In genomic region chr1:38028105-38028591, GRCh38 we compare ENCODE assay signal across 8 cellular contexts. TPM values are rescaled to one million over a fixed set of nuclear protein-coding genes. Genes with fewer than 3 reads are reported as not detected.
DNase-seq lines count a peak whose midpoint lies in the region; ATAC-seq and TF ChIP-seq lines count a peak whose summit lies in the region.

No MANE protein-coding gene starts in this region.

- H3K36me3 ChIP-seq in breast epithelium = peaks cover 11% of the 10 kb centered on the region
- H3K36me3 ChIP-seq in naive thymus-derived CD4-positive, alpha-beta T cell (ENCODE audit: control insufficient read depth in 2 of 3, insufficient read depth in 3 of 3, low read length in 3 of 3) = peaks cover 3 to 28% (median 10%) of the 10 kb centered on the region in 3 experiments

- H3K9me3 Mint-ChIP-seq in MCF 10A (ENCODE audit: unreplicated experiment) (no peaks in the 10 kb centered on the region), activated B cell treated with CpG ODN at 0.5 μM for 24 hours (no peaks in the 10 kb centered on the region), Calu3 (ENCODE audit: low read depth, unreplicated experiment) (no peaks in the 10 kb centered on the region)
- H3K9me3 Mint-ChIP-seq in naive thymus-derived CD4-positive, alpha-beta T cell = no peaks in the 10 kb centered on the region

- no peak overlapping the region for H3K4me3 ChIP-seq in breast epithelium
- no peak overlapping the region for H3K4me3 ChIP-seq in naive thymus-derived CD4-positive, alpha-beta T cell (ENCODE audit: low read length)

- H3K27ac Mint-ChIP-seq in MCF 10A (ENCODE audit: low read depth, unreplicated experiment) (peak overlapping the region; percentile 85), activated B cell treated with CpG ODN at 0.5 μM for 24 hours (peak overlapping the region; percentile 65), Calu3 (ENCODE audit: unreplicated experiment) (no peak overlapping the region)
- H3K27ac Mint-ChIP-seq in naive thymus-derived CD4-positive, alpha-beta T cell = peak overlapping the region in 2 of 9 donors; percentile 66 to 80

- ATAC-seq in HG02943 (IDR thresholded peaks at IDR 0.05; ENCODE audit: low read depth, unreplicated experiment) (peak; percentile 69), activated B cell treated with CpG ODN at 0.5 μM for 24 hours (ENCODE audit: low read depth) (peak; percentile 81)
- peak; percentile 45 for ATAC-seq in naive thymus-derived CD4-positive, alpha-beta T cell

- DNase-seq in MCF 10A (ENCODE audit: unreplicated experiment) (peak; percentile 66), breast epithelium (ENCODE audit: low spot score in 2 of 2) (no peak), activated B cell treated with CpG ODN at 0.5 μM for 24 hours (no peak), NCI-H1436 treated with DMSO at 0.1 percent for 48 hours (lab: John Stamatoyannopoulos, UW) (no peak), Calu3 (no peak), mucosa of gallbladder (ENCODE audit: low spot score) (no peak)
- DNase-seq in naive thymus-derived CD4-positive, alpha-beta T cell = peak in 1 of 9 donors; percentile 74

- TF ChIP-seq CTCF in MCF 10A (IDR thresholded peaks at IDR 0.05; ENCODE audit: unreplicated experiment) = no peak
- no peak for TF ChIP-seq CTCF in breast epithelium (IDR thresholded peaks at IDR 0.05)
- TF ChIP-seq CTCF in activated B cell treated with CpG ODN at 0.5 μM for 24 hours (IDR thresholded peaks at IDR 0.05) = no peak
- TF ChIP-seq CTCF in Calu3 (IDR thresholded peaks at IDR 0.05; ENCODE audit: unreplicated experiment) = no peak

- CTCF ChIA-PET in MCF 10A (lab: Yijun Ruan, JAX) (interaction anchor here (0.6 to 5.3 kb wide), 19 partner anchors 9 to 811 kb away, joined by 3 to 58 read pairs (median 6); partner anchors contain the start of gene UTP11), activated B cell treated with CpG ODN at 0.5 μM for 24 hours (lab: Charles Lee) (interaction anchor here (0.7 to 5.4 kb wide), 6 partner anchors 9 to 807 kb away, joined by 3 to 43 read pairs (median 4); no protein-coding TSS in a partner anchor), Calu3 (lab: Charles Lee) (no interaction called here)
- CTCF ChIA-PET in naive thymus-derived CD4-positive, alpha-beta T cell (lab: Charles Lee) = interaction anchor here (1.2 to 1.3 kb wide), 2 partner anchors 10 to 810 kb away, joined by 3 read pairs; no protein-coding TSS in a partner anchor

- intact Hi-C loops in MCF 10A (cut with micrococcal nuclease) = loop anchor here (5.0 kb wide), 1 partner anchor 34 kb away; no protein-coding TSS in a partner anchor
- intact Hi-C loops in breast epithelium (cut with DNase I; ENCODE audit: low total_unique reads) = no loop called here
- intact Hi-C loops in activated B cell treated with CpG ODN at 0.5 μM for 24 hours (cut with micrococcal nuclease) = loop anchor here (1.0 to 5.0 kb wide), 2 partner anchors 124 to 788 kb away; no protein-coding TSS in a partner anchor
- intact Hi-C loops in naive thymus-derived CD4-positive, alpha-beta T cell (cut with micrococcal nuclease) = loop anchor here (5.0 to 10.0 kb wide), 3 partner anchors 557 to 789 kb away; no protein-coding TSS in a partner anchor
- intact Hi-C loops in Calu3 (cut with micrococcal nuclease; ENCODE audit: unreplicated experiment) = no loop called here

- H3K9me3 ChIP-seq in breast epithelium = no peaks in the 10 kb centered on the region
- H3K9me3 ChIP-seq in naive thymus-derived CD4-positive, alpha-beta T cell (ENCODE audit: control insufficient read depth in 2 of 3, low read length in 3 of 3) = no peaks in the 10 kb centered on the region

- H3K27ac ChIP-seq in breast epithelium = peak overlapping the region in 1 of 2 donors; percentile 5
- H3K27ac ChIP-seq in naive thymus-derived CD4-positive, alpha-beta T cell (ENCODE audit: low read depth, low read length) = no peak overlapping the region

- no peaks in the 10 kb centered on the region for H3K27me3 Mint-ChIP-seq in MCF 10A (ENCODE audit: insufficient read depth, unreplicated experiment)
- no peaks in the 10 kb centered on the region for H3K27me3 Mint-ChIP-seq in activated B cell treated with CpG ODN at 0.5 μM for 24 hours
- H3K27me3 Mint-ChIP-seq in naive thymus-derived CD4-positive, alpha-beta T cell = no peaks in the 10 kb centered on the region
- H3K27me3 Mint-ChIP-seq in Calu3 (ENCODE audit: unreplicated experiment) = no peaks in the 10 kb centered on the region

- POLR2A ChIA-PET in MCF 10A (lab: Yijun Ruan, JAX) (interaction anchor here (0.6 to 6.1 kb wide), 12 partner anchors 9 to 832 kb away, joined by 3 to 42 read pairs (median 4); partner anchors contain the start of genes POU3F1, RRAGC and UTP11), activated B cell treated with CpG ODN at 0.5 μM for 24 hours (lab: Charles Lee) (interaction anchor here (0.7 to 1.6 kb wide), 4 partner anchors 9 to 145 kb away, joined by 3 to 5 read pairs (median 4); no protein-coding TSS in a partner anchor)
- POLR2A ChIA-PET in naive thymus-derived CD4-positive, alpha-beta T cell (lab: Charles Lee) = interaction anchor here (0.6 to 1.0 kb wide), 2 partner anchors 11 to 1918 kb away, joined by 3 to 4 read pairs; no protein-coding TSS in a partner anchor

- BruUV-seq in MCF 10A (replicated peaks; lab: Mats Ljungman, UMichigan) (no TSS peak), Calu3 (replicated peaks; lab: Mats Ljungman, UMichigan) (no TSS peak)

- no peaks in the 10 kb centered on the region for H3K27me3 ChIP-seq in breast epithelium
- no peaks in the 10 kb centered on the region for H3K27me3 ChIP-seq in naive thymus-derived CD4-positive, alpha-beta T cell (ENCODE audit: control insufficient read depth in 2 of 2, insufficient read depth in 2 of 2, low read length in 2 of 2)

- H3K4me3 Mint-ChIP-seq in MCF 10A (ENCODE audit: unreplicated experiment) (no peak overlapping the region), activated B cell treated with CpG ODN at 0.5 μM for 24 hours (peak overlapping the region; percentile 11), Calu3 (ENCODE audit: low read depth, unreplicated experiment) (no peak overlapping the region)
- no peak overlapping the region for H3K4me3 Mint-ChIP-seq in naive thymus-derived CD4-positive, alpha-beta T cell

- peaks cover 37% of the 10 kb centered on the region for H3K36me3 Mint-ChIP-seq in MCF 10A (ENCODE audit: insufficient read depth, unreplicated experiment)
- peaks cover 23% of the 10 kb centered on the region for H3K36me3 Mint-ChIP-seq in activated B cell treated with CpG ODN at 0.5 μM for 24 hours (ENCODE audit: low read depth)
- H3K36me3 Mint-ChIP-seq in naive thymus-derived CD4-positive, alpha-beta T cell = peaks cover 0 to 16% (median 6%) of the 10 kb centered on the region in 5 donors
- H3K36me3 Mint-ChIP-seq in Calu3 (ENCODE audit: insufficient read depth, unreplicated experiment) = peaks cover 18% of the 10 kb centered on the region

- H3K4me1 Mint-ChIP-seq in MCF 10A (ENCODE audit: insufficient read depth, unreplicated experiment) = peaks cover 41% of the 10 kb centered on the region
- peaks cover 39% of the 10 kb centered on the region for H3K4me1 Mint-ChIP-seq in activated B cell treated with CpG ODN at 0.5 μM for 24 hours
- H3K4me1 Mint-ChIP-seq in naive thymus-derived CD4-positive, alpha-beta T cell = peaks cover 11 to 45% (median 25%) of the 10 kb centered on the region in 7 donors
- no peaks in the 10 kb centered on the region for H3K4me1 Mint-ChIP-seq in Calu3 (ENCODE audit: low read depth, unreplicated experiment)

- peaks cover 3 to 14% of the 10 kb centered on the region in 2 donors for H3K4me1 ChIP-seq in breast epithelium
- peaks cover 12 to 32% of the 10 kb centered on the region in 2 donors for H3K4me1 ChIP-seq in naive thymus-derived CD4-positive, alpha-beta T cell (ENCODE audit: control insufficient read depth in 2 of 2, insufficient read depth in 2 of 2, low read length in 2 of 2)

- no peak for TF ChIP-seq POLR2A in breast epithelium (IDR thresholded peaks at IDR 0.05)

RNA-seq across cellular contexts. Expression of gene UTP11, which starts 15.6 kb away (rescaled TPM):
- total RNA-seq in MCF 10A (2022) = 66.5 and 70.3 TPM in 2 replicates
- 10 to 100 TPM; 22.6 to 29.2 (median 25.6) TPM for total RNA-seq in breast epithelium
- total RNA-seq in activated B cell treated with CpG ODN at 0.5 μM for 24 hours = 26.1 and 28.6 TPM in 2 replicates
- 10 to 100 TPM in 3 of 5 experiments, 1 to 10 TPM in 2; 8.2 to 42.8 (median 15.7) TPM for total RNA-seq in naive thymus-derived CD4-positive, alpha-beta T cell
- 10 to 100 TPM; 17.4 to 26.0 TPM for polyA plus RNA-seq in naive thymus-derived CD4-positive, alpha-beta T cell
- 38.5 and 43.0 TPM in 2 replicates for total RNA-seq in Calu3 (2022)
- 17.7 TPM for total RNA-seq in mucosa of gallbladder

RNA-seq across cellular contexts. Expression of gene POU3F1, which starts 18.4 kb away (rescaled TPM):
- total RNA-seq in MCF 10A (2022) (0.14 TPM in 1 of 2 replicates, not detected in the other), breast epithelium (under 1 TPM in 1 of 3 donors, not detected in 2; 0.29 TPM), activated B cell treated with CpG ODN at 0.5 μM for 24 hours (6.1 and 6.2 TPM in 2 replicates), Calu3 (2022) (not detected in 2 replicates), mucosa of gallbladder (0.09 TPM)
- total RNA-seq in naive thymus-derived CD4-positive, alpha-beta T cell = under 1 TPM in 2 of 5 experiments, not detected in 3; 0.17 to 0.19 TPM
- polyA plus RNA-seq in naive thymus-derived CD4-positive, alpha-beta T cell = not detected

RNA-seq across cellular contexts. Expression of gene FHL3, which starts 22.8 kb away (rescaled TPM):
- total RNA-seq in MCF 10A (2022) (13.5 and 18.8 TPM in 2 replicates), breast epithelium (10 to 100 TPM; 11.8 to 22.6 (median 21.4) TPM), activated B cell treated with CpG ODN at 0.5 μM for 24 hours (1.4 and 1.6 TPM in 2 replicates), Calu3 (2022) (16.9 and 20.4 TPM in 2 replicates), mucosa of gallbladder (11.2 TPM)
- 10 to 100 TPM in 2 of 5 experiments, 1 to 10 TPM in 3; 2.9 to 19.0 (median 8.6) TPM for total RNA-seq in naive thymus-derived CD4-positive, alpha-beta T cell
- polyA plus RNA-seq in naive thymus-derived CD4-positive, alpha-beta T cell = 1 to 10 TPM; 5.1 to 8.8 TPM

RNA-seq across cellular contexts. Expression of gene SF3A3, which starts 38.3 kb away (rescaled TPM):
- 55.6 and 61.7 TPM in 2 replicates for total RNA-seq in MCF 10A (2022)
- total RNA-seq in breast epithelium = 10 to 100 TPM; 51.8 to 61.8 (median 54.4) TPM
- 82.4 and 90.5 TPM in 2 replicates for total RNA-seq in activated B cell treated with CpG ODN at 0.5 μM for 24 hours
- 10 to 100 TPM; 43.2 to 90.4 (median 77.6) TPM for total RNA-seq in naive thymus-derived CD4-positive, alpha-beta T cell
- polyA plus RNA-seq in naive thymus-derived CD4-positive, alpha-beta T cell = 100 to 1,000 TPM; 116 to 118 TPM
- 75.3 and 91.7 TPM in 2 replicates for total RNA-seq in Calu3 (2022)
- total RNA-seq in mucosa of gallbladder = 39.0 TPM

Comparison
In these comparisons a context has a peak if more than half of its experiments do, and no peak if none do; other contexts are left out.
1. intact Hi-C loops: an anchor here in MCF 10A (5.0 kb wide), activated B cell treated with CpG ODN at 0.5 μM for 24 hours (1.0 to 5.0 kb wide) and naive thymus-derived CD4-positive, alpha-beta T cell (5.0 to 10.0 kb wide); none called in breast epithelium and Calu3.